16 cellular contexts compared by ENCODE assay signal in genomic region chr16:1193143-1193824, GRCh38. TPM values are rescaled to one million over a fixed set of nuclear protein-coding genes. Genes with fewer than 3 reads are reported as not detected.
DNase-seq lines count a peak whose midpoint lies in the region; ATAC-seq and TF ChIP-seq lines count a peak whose summit lies in the region.
"Had no signal": no experiment of that assay in that cellular context is flagged by ENCODE, and none has a peak within 500 bp of the region (broad histone marks: within the 10 kb centered on the region; RNA-seq: fewer than 3 reads in every experiment).

No MANE protein-coding gene starts in this region.

- peak; percentile 32 for DNase-seq in NCI-H748 (lab: John Stamatoyannopoulos, UW; ENCODE audit: unreplicated experiment)
- no peak for DNase-seq in NCI-H748 treated with DMSO at 0.1 percent for 48 hours (lab: John Stamatoyannopoulos, UW)
- peak; percentile 85 for DNase-seq in NCI-H2196 treated with DMSO at 0.1 percent for 48 hours (lab: John Stamatoyannopoulos, UW; ENCODE audit: unreplicated experiment)
- DNase-seq in esophagus squamous epithelium (lab: John Stamatoyannopoulos, UW) = no peak
- DNase-seq in NCI-H187 treated with DMSO at 0.1 percent for 48 hours (lab: John Stamatoyannopoulos, UW) = no peak
- DNase-seq in activated CD4-positive, alpha-beta T cell treated with anti-CD3 and anti-CD28 coated beads for 48 hours = no peak
- DNase-seq: activated naive CD4-positive, alpha-beta T cell treated with anti-CD3 and anti-CD28 coated beads, Interleukin-2, amount 10 ng/mL, durations not matched to agents 7 days and 5 days; DND-41; GOT3; NCI-H446; Right ventricle myocardium superior had no signal

- H3K27ac ChIP-seq in esophagus squamous epithelium = peak overlapping the region in 3 of 4 donors; percentile 28 to 72 (median 54)
- H3K27ac ChIP-seq: hepatocyte had no signal

- H3K9me3 ChIP-seq in esophagus squamous epithelium = no peaks in the 10 kb centered on the region

- ATAC-seq in GM21390 (IDR thresholded peaks at IDR 0.05; ENCODE audit: unreplicated experiment) = no peak
- ATAC-seq in HG03196 (IDR thresholded peaks at IDR 0.05; ENCODE audit: unreplicated experiment) = no peak

- H3K4me1 ChIP-seq in esophagus squamous epithelium = peaks cover 0 to 28% (median 6%) of the 10 kb centered on the region in 3 donors

- TF ChIP-seq CTCF in esophagus squamous epithelium (IDR thresholded peaks at IDR 0.05) = peak in 1 of 6 experiments; percentile 9

- WGBS in esophagus squamous epithelium, 2 donors = 48 to 50% methylated on average over 5 to 6 of the region's 30 CpGs

- TF ChIP-seq POLR2A in esophagus squamous epithelium (IDR thresholded peaks at IDR 0.05) = no peak

- intact Hi-C loops in esophagus squamous epithelium (cut with DNase I) = no loop called here

- no peaks in the 10 kb centered on the region for H3K36me3 ChIP-seq in esophagus squamous epithelium

- H3K27me3 ChIP-seq in esophagus squamous epithelium = peaks cover 0 to 21% (median 0%) of the 10 kb centered on the region in 4 donors
- H3K27me3 ChIP-seq: hepatocyte had no signal

- no peak overlapping the region for H3K4me3 ChIP-seq in esophagus squamous epithelium
- H3K4me3 ChIP-seq: hepatocyte had no signal

RNA-seq across cellular contexts. Expression of gene TPSG1, which starts 31.8 kb away (rescaled TPM):
- under 1 TPM in 1 of 4 donors, not detected in 3; 0.27 TPM for total RNA-seq in esophagus squamous epithelium
- total RNA-seq: cardiac septum, endothelial cell of umbilical vein had no signal

RNA-seq across cellular contexts. Expression of gene TPSB2, which starts 36.7 kb away (rescaled TPM):
- total RNA-seq in esophagus squamous epithelium = 100 to 1,000 TPM in 1 of 4 donors, 10 to 100 TPM in 2, 1 to 10 TPM in 1; 4.0 to 537 (median 20.2) TPM
- total RNA-seq: endothelial cell of umbilical vein, hepatocyte had no signal

RNA-seq across cellular contexts. Expression of gene CACNA1H, which starts 40.4 kb away (rescaled TPM):
- total RNA-seq in esophagus squamous epithelium = 10 to 100 TPM in 1 of 4 donors, 1 to 10 TPM in 3; 1.7 to 14.7 (median 5.6) TPM
- total RNA-seq: endothelial cell of umbilical vein had no signal

RNA-seq across cellular contexts. Expression of gene TPSAB1, which starts 47.2 kb away (rescaled TPM):
- total RNA-seq in esophagus squamous epithelium = 100 to 1,000 TPM in 1 of 4 donors, 10 to 100 TPM in 2, 1 to 10 TPM in 1; 3.0 to 395 (median 16.7) TPM
- total RNA-seq: endothelial cell of umbilical vein, hepatocyte had no signal

Comparison
In these comparisons a context has a peak if more than half of its experiments do, and no peak if none do; other contexts are left out.
1. DNase-seq: peak in NCI-H748 (single experiment) and NCI-H2196 treated with DMSO at 0.1 percent for 48 hours (single experiment); none in NCI-H748 treated with DMSO at 0.1 percent for 48 hours (single experiment), esophagus squamous epithelium (single experiment), NCI-H187 treated with DMSO at 0.1 percent for 48 hours (single experiment) and activated CD4-positive, alpha-beta T cell treated with anti-CD3 and anti-CD28 coated beads for 48 hours (single experiment).